9 cellular contexts compared by ENCODE assay signal in genomic region chr5:142981886-142982820, GRCh38.
DNase-seq lines count a peak whose midpoint lies in the region; ATAC-seq and TF ChIP-seq lines count a peak whose summit lies in the region.
"Had no signal": no experiment of that assay in that cellular context is flagged by ENCODE, and none has a peak within 500 bp of the region (broad histone marks: within the 10 kb centered on the region; RNA-seq: fewer than 3 reads in every experiment).

No MANE protein-coding gene starts in this region.

- H3K79me1 ChIP-seq in mesendoderm (ENCODE audit: low read length), result no peaks in the 10 kb centered on the region

- H3K18ac ChIP-seq in mesendoderm (ENCODE audit: low read length), result peak overlapping the region; percentile 42

- no peak for TF ChIP-seq EP300 in upper lobe of left lung (IDR thresholded peaks at IDR 0.05)

- TF ChIP-seq POLR2A in upper lobe of left lung (IDR thresholded peaks at IDR 0.05), result no peak

- no peak overlapping the region for H3K4me2 ChIP-seq in mesendoderm (ENCODE audit: low read length)
- H3K4me2 ChIP-seq in MM.1S (ENCODE audit: low read depth, low read length), result no peak overlapping the region

- POLR2A ChIA-PET in Panc1 (lab: Charles Lee), result interaction anchor here (0.7 kb wide), 1 partner anchor 45 kb away, joined by 3 read pairs; no protein-coding TSS in a partner anchor

- no peak overlapping the region for H2BK5ac ChIP-seq in mesendoderm (ENCODE audit: low read length)

- intact Hi-C loops in Panc1 (cut with micrococcal nuclease; ENCODE audit: unreplicated experiment), result no loop called here

- H3F3A ChIP-seq in MM.1S (ENCODE audit: insufficient read depth, low read length), result no peaks in the 10 kb centered on the region

- no peak overlapping the region for H4K8ac ChIP-seq in mesendoderm (ENCODE audit: low read depth, low read length)

- H3K9me3 ChIP-seq in Panc1 (ENCODE audit: control insufficient read depth, insufficient read depth, low read depth, low read length) (no peaks in the 10 kb centered on the region), duodenal mucosa (ENCODE audit: control insufficient read depth in 1 of 2, low read length in 2 of 2) (no peaks in the 10 kb centered on the region), upper lobe of left lung (no peaks in the 10 kb centered on the region), MM.1S (replicated peaks; ENCODE audit: insufficient read depth, low read length) (no peaks in the 10 kb centered on the region)

- in situ Hi-C loops in Panc1 (cut with HindIII; ENCODE audit: low pct_unique_long_range_greater_than_20kb, low sequenced_read_pairs), result no loop called here

- peak overlapping the region; percentile 77 for H3K56ac ChIP-seq in mesendoderm (ENCODE audit: low read length)

- peak overlapping the region in 1 of 2 donors; percentile 10 for H3K9ac ChIP-seq in duodenal mucosa (ENCODE audit: low read depth in 1 of 2, low read length in 2 of 2)
- peak overlapping the region; percentile 16 for H3K9ac ChIP-seq in mesendoderm (ENCODE audit: low read length)
- no peak overlapping the region for H3K9ac ChIP-seq in MM.1S (ENCODE audit: low read length)

- no CpG with 5 or more reads among the region's 6 CpGs for WGBS in mesendoderm (ENCODE audit: extremely low coverage, insufficient coverage, low lambda C conversion rate)
- WGBS in upper lobe of left lung, 2 donors, result 16 to 21% methylated on average over 6 of the region's 6 CpGs

- no TSS peak for BruUV-seq in Panc1 (replicated peaks; lab: Mats Ljungman, UMichigan)

- DNase-seq in ELR (ENCODE audit: low read depth) (peak; percentile 91), Panc1 (ENCODE audit: low read depth, low spot score) (no peak), mesendoderm (peak; percentile 70), upper lobe of left lung (peak in 1 of 2 donors; percentile 87), MM.1S (no peak), OCI-M1 (lab: John Stamatoyannopoulos, UW) (no peak)
- no peak for DNase-seq in activated effector memory CD4-positive, alpha-beta T cell treated with anti-CD3 and anti-CD28 coated beads, Interleukin-2, amount 50 U/mL, for 16 hours

- H2AK5ac ChIP-seq in mesendoderm (ENCODE audit: low read length), result peak overlapping the region; percentile 68

- H3K27me3 ChIP-seq in Panc1 (ENCODE audit: control insufficient read depth, insufficient read depth, low read length), result no peaks in the 10 kb centered on the region
- no peaks in the 10 kb centered on the region for H3K27me3 ChIP-seq in duodenal mucosa (ENCODE audit: control insufficient read depth in 1 of 2, insufficient read depth in 2 of 2, low read length in 2 of 2)
- H3K27me3 ChIP-seq in mesendoderm (ENCODE audit: insufficient read depth, low read length, poor library complexity), result no peaks in the 10 kb centered on the region
- no peaks in the 10 kb centered on the region for H3K27me3 ChIP-seq in upper lobe of left lung
- H3K27me3 ChIP-seq in MM.1S (replicated peaks; ENCODE audit: insufficient read depth, low read length), result no peaks in the 10 kb centered on the region

- ATAC-seq in Panc1 (peak; percentile 58), upper lobe of left lung (ENCODE audit: low FRiP score in 2 of 2) (peak; percentile 74 to 84)

- no peak overlapping the region for H3K4me3 ChIP-seq in Panc1 (ENCODE audit: low read depth in 2 of 2, low read length in 2 of 2)
- H3K4me3 ChIP-seq in duodenal mucosa (ENCODE audit: low read depth in 1 of 2, low read length in 2 of 2), result peak overlapping the region; percentile 50 to 52
- no peak overlapping the region for H3K4me3 ChIP-seq in mesendoderm (ENCODE audit: low read length)
- H3K4me3 ChIP-seq in upper lobe of left lung, result no peak overlapping the region
- no peak overlapping the region for H3K4me3 ChIP-seq in MM.1S (ENCODE audit: low read length)
- H3K4me3 ChIP-seq: K562 had no signal

- H3K36me3 ChIP-seq in Panc1 (ENCODE audit: control insufficient read depth, insufficient read depth, low read length) (no peaks in the 10 kb centered on the region), duodenal mucosa (ENCODE audit: control insufficient read depth in 1 of 2, insufficient read depth in 2 of 2, low read length in 2 of 2) (no peaks in the 10 kb centered on the region), mesendoderm (ENCODE audit: control insufficient read depth, insufficient read depth, low read length) (no peaks in the 10 kb centered on the region), upper lobe of left lung (no peaks in the 10 kb centered on the region), MM.1S (replicated peaks; ENCODE audit: insufficient read depth, low read length) (no peaks in the 10 kb centered on the region)

- H3K27ac ChIP-seq in Panc1 (ENCODE audit: low read length) (no peak overlapping the region), duodenal mucosa (ENCODE audit: low read depth, low read length) (peak overlapping the region; percentile 10), mesendoderm (ENCODE audit: low read depth, low read length) (peak overlapping the region; percentile 55), upper lobe of left lung (peak overlapping the region; percentile 33 to 59 (median 50)), MM.1S (ENCODE audit: low read length) (no peak overlapping the region)

- H2BK15ac ChIP-seq in mesendoderm (replicated peaks; ENCODE audit: low read depth), result no peak overlapping the region

- CTCF ChIA-PET in Panc1 (lab: Charles Lee), result no interaction called here

- H3K79me2 ChIP-seq in mesendoderm (ENCODE audit: control insufficient read depth, insufficient read depth, low read length) (no peaks in the 10 kb centered on the region), MM.1S (ENCODE audit: low read length) (no peaks in the 10 kb centered on the region)

- no peaks in the 10 kb centered on the region for H4K20me1 ChIP-seq in MM.1S (ENCODE audit: insufficient read depth, low read length)

- peak overlapping the region; percentile 46 for H2BK120ac ChIP-seq in mesendoderm (ENCODE audit: low read depth, low read length)

- H2AFZ ChIP-seq in MM.1S (ENCODE audit: low read length), result no peak overlapping the region

- H3K23ac ChIP-seq in mesendoderm (ENCODE audit: low read length), result no peak overlapping the region

- no peak overlapping the region for H3K4ac ChIP-seq in mesendoderm (ENCODE audit: low read depth, low read length)

- H4K5ac ChIP-seq in mesendoderm (ENCODE audit: low read length), result no peak overlapping the region

- TF ChIP-seq CTCF in Panc1 (IDR thresholded peaks at IDR 0.05) (no peak), upper lobe of left lung (IDR thresholded peaks at IDR 0.05) (no peak), MM.1S (IDR thresholded peaks at IDR 0.05; ENCODE audit: low read length) (no peak)

- H3K4me1 ChIP-seq in Panc1 (ENCODE audit: control insufficient read depth, insufficient read depth, low read length) (peaks cover 7% of the 10 kb centered on the region), duodenal mucosa (ENCODE audit: control insufficient read depth in 1 of 2, insufficient read depth in 2 of 2, low read length in 2 of 2) (peaks cover 32 to 45% of the 10 kb centered on the region in 2 donors), mesendoderm (ENCODE audit: control insufficient read depth, low read depth, low read length) (peaks cover 10% of the 10 kb centered on the region), upper lobe of left lung (peaks cover 50 to 64% (median 56%) of the 10 kb centered on the region in 4 donors), MM.1S (ENCODE audit: low read length) (0 out of 2 replicates have a peak, but pooled peaks cover 4% of the 10 kb centered on the region)

- no peaks in the 10 kb centered on the region for H3K9me2 ChIP-seq in MM.1S (replicated peaks; ENCODE audit: insufficient read depth, low read length)

Comparison
In these comparisons a context has a peak if more than half of its experiments do, and no peak if none do; other contexts are left out.
1. DNase-seq: peak in ELR (single experiment) and mesendoderm (single experiment); none in Panc1 (single experiment), MM.1S (single experiment), OCI-M1 (single experiment) and activated effector memory CD4-positive, alpha-beta T cell treated with anti-CD3 and anti-CD28 coated beads, Interleukin-2, amount 50 U/mL, for 16 hours (single experiment).
2. H3K27ac ChIP-seq: peak in duodenal mucosa (single experiment), mesendoderm (single experiment) and upper lobe of left lung (4 of 4); none in Panc1 (single experiment) and MM.1S (single experiment).
3. H3K4me3 ChIP-seq: peak in duodenal mucosa (2 of 2); none in Panc1 (0 of 2), mesendoderm (single experiment), upper lobe of left lung (0 of 4) and MM.1S (single experiment).